Comparison of ENCODE assay signal across 20 cellular contexts in genomic region chr9:89765211-89765610, GRCh38.
"Had no signal": no experiment of that assay in that cellular context is flagged by ENCODE, and none has a peak within 500 bp of the region (broad histone marks: within the 10 kb centered on the region; RNA-seq: fewer than 3 reads in every experiment).

No MANE protein-coding gene starts in this region.

- DNase-seq: dermis blood vessel endothelial cell; effector CD4-positive, alpha-beta T cell; effector memory CD4-positive, alpha-beta T cell; foreskin keratinocyte; heart left ventricle; hypothalamus; immature natural killer cell; left cardiac atrium; left lung; left ventricle myocardium superior; lower lobe of right lung; mesenchymal stem cell; mucosa of descending colon; naive B cell had no signal

- H3K27me3 ChIP-seq: esophagus muscularis mucosa, gastroesophageal sphincter, heart left ventricle, hepatocyte, left lung had no signal

- H3K4me3 Mint-ChIP-seq: immature natural killer cell, mesothelial cell of epicardium had no signal

- H3K36me3 ChIP-seq: esophagus muscularis mucosa, gastroesophageal sphincter, heart left ventricle, left lung, lower lobe of right lung had no signal

- H3K9me3 ChIP-seq: esophagus muscularis mucosa, gastroesophageal sphincter, heart left ventricle, left lung, lower lobe of right lung, mucosa of descending colon had no signal

- H3K4me1 ChIP-seq: esophagus muscularis mucosa, foreskin keratinocyte, gastroesophageal sphincter, heart left ventricle, left lung, lower lobe of right lung had no signal

- ATAC-seq: foreskin keratinocyte, gastroesophageal sphincter, heart left ventricle, left cardiac atrium, left lung, left ventricle myocardium superior, lower lobe of right lung, mucosa of descending colon had no signal

- H3K36me3 Mint-ChIP-seq: immature natural killer cell, mesothelial cell of epicardium, naive B cell had no signal

- H3K4me1 Mint-ChIP-seq: immature natural killer cell had no signal

- H3K27ac ChIP-seq: coronary artery, dorsolateral prefrontal cortex, esophagus muscularis mucosa, foreskin keratinocyte, gastroesophageal sphincter, heart left ventricle, hepatocyte, left lung, lower lobe of right lung had no signal

- H3K27ac Mint-ChIP-seq: immature natural killer cell, mesothelial cell of epicardium, naive B cell had no signal

- H3K9me3 Mint-ChIP-seq: immature natural killer cell, mesothelial cell of epicardium, naive B cell had no signal

- H3K4me3 ChIP-seq: coronary artery, dorsolateral prefrontal cortex, esophagus muscularis mucosa, gastroesophageal sphincter, heart left ventricle, hepatocyte, left lung, lower lobe of right lung, mucosa of descending colon had no signal
